ENCODE assay signal across 8 cellular contexts in genomic region chr6:31971279-31971992, GRCh38. TPM values are rescaled to one million over a fixed set of nuclear protein-coding genes. Genes with fewer than 3 reads are reported as not detected.
DNase-seq lines count a peak whose midpoint lies in the region; ATAC-seq and TF ChIP-seq lines count a peak whose summit lies in the region.

No MANE protein-coding gene starts in this region.

- peak overlapping the region; percentile 100 for H3K27ac Mint-ChIP-seq in naive B cell

- ATAC-seq in naive B cell (ENCODE audit: low read depth in 2 of 2) (no peak), GM21381 (IDR thresholded peaks at IDR 0.05; ENCODE audit: unreplicated experiment) (no peak)

- peak overlapping the region; percentile 99 for H3K27ac ChIP-seq in duodenal mucosa (ENCODE audit: low read depth, low read length)

- no peaks in the 10 kb centered on the region for H3K9me3 Mint-ChIP-seq in naive B cell

- H3K9me3 ChIP-seq in duodenal mucosa (ENCODE audit: control insufficient read depth in 1 of 2, low read length in 2 of 2), result no peaks in the 10 kb centered on the region

- peak overlapping the region; percentile 94 to 96 for H3K9ac ChIP-seq in duodenal mucosa (ENCODE audit: low read depth in 1 of 2, low read length in 2 of 2)

- no peaks in the 10 kb centered on the region for H3K27me3 ChIP-seq in duodenal mucosa (ENCODE audit: control insufficient read depth in 1 of 2, insufficient read depth in 2 of 2, low read length in 2 of 2)

- TF ChIP-seq POLR2A in NB4 (IDR thresholded peaks at IDR 0.05; ENCODE audit: extremely low read depth, insufficient read length), result peak; percentile 50

- H3K4me3 Mint-ChIP-seq in naive B cell, result peak overlapping the region; percentile 88 to 100 (median 98)

- H3K4me3 ChIP-seq in NB4 (ENCODE audit: low read depth, low read length), result peak overlapping the region; percentile 99
- peak overlapping the region; percentile 90 to 93 for H3K4me3 ChIP-seq in duodenal mucosa (ENCODE audit: low read depth in 1 of 2, low read length in 2 of 2)

- H3K36me3 Mint-ChIP-seq in naive B cell, result peaks cover 0 to 22% of the 10 kb centered on the region in 2 donors

- H3K4me1 Mint-ChIP-seq in naive B cell, result peaks cover 30 to 48% (median 46%) of the 10 kb centered on the region in 3 donors

- TF ChIP-seq CTCF in NB4 (IDR thresholded peaks at IDR 0.05; ENCODE audit: low read depth, low read length), result no peak

- H3K4me1 ChIP-seq in duodenal mucosa (ENCODE audit: control insufficient read depth in 1 of 2, insufficient read depth in 2 of 2, low read length in 2 of 2), result peaks cover 24 to 29% of the 10 kb centered on the region in 2 donors

- peaks cover 25 to 41% of the 10 kb centered on the region in 2 donors for H3K36me3 ChIP-seq in duodenal mucosa (ENCODE audit: control insufficient read depth in 1 of 2, insufficient read depth in 2 of 2, low read length in 2 of 2)

- H3K27me3 Mint-ChIP-seq in naive B cell, result no peaks in the 10 kb centered on the region

- peak; percentile 37 for DNase-seq in COLO668 (lab: John Stamatoyannopoulos, UW; ENCODE audit: unreplicated experiment)
- DNase-seq in NB4 (ENCODE audit: low read depth), result no peak
- no peak for DNase-seq in naive B cell
- no peak for DNase-seq in cortex of kidney (lab: John Stamatoyannopoulos, UW)
- DNase-seq in RKO (ENCODE audit: low spot score), result no peak
- DNase-seq in activated CD4-positive, CD25-positive, alpha-beta regulatory T cell (lab: John Stamatoyannopoulos, UW), result no peak

RNA-seq across cellular contexts. Expression of gene DXO, which starts 0.5 kb away (rescaled TPM):
- polyA plus RNA-seq in naive B cell (ENCODE audit: low read depth in 6 of 6), result 10 to 100 TPM; 15.5 to 24.0 (median 20.5) TPM

RNA-seq across cellular contexts. Expression of gene C4A, which starts 10.4 kb away (rescaled TPM):
- under 1 TPM in 3 of 6 donors, not detected in 3; 0.27 to 0.54 (median 0.29) TPM for polyA plus RNA-seq in naive B cell (ENCODE audit: low read depth in 6 of 6)

RNA-seq across cellular contexts. Expression of gene SKIC2, which starts 12.5 kb away (rescaled TPM):
- 10 to 100 TPM; 10.7 to 21.0 (median 18.1) TPM for polyA plus RNA-seq in naive B cell (ENCODE audit: low read depth in 6 of 6)

RNA-seq across cellular contexts. Expression of gene NELFE, which starts 12.7 kb away (rescaled TPM):
- 100 to 1,000 TPM in 1 of 6 donors, 10 to 100 TPM in 5; 59.1 to 104 (median 65.3) TPM for polyA plus RNA-seq in naive B cell (ENCODE audit: low read depth in 6 of 6)

RNA-seq across cellular contexts. Expression of gene CFB, which starts 25.5 kb away (rescaled TPM):
- polyA plus RNA-seq in naive B cell (ENCODE audit: low read depth in 6 of 6), result 1 to 10 TPM in 3 of 6 donors, under 1 TPM in 1, not detected in 2; 0.68 to 1.6 (median 1.1) TPM
